In genomic region chr20:49508435-49509199, GRCh38 we compare ENCODE assay signal across 1 cellular context.
A peak's percentile ranks its signal among the peaks of the same experiment; 100 is the strongest.
TF ChIP-seq lines count a peak whose summit lies in the region.

No MANE protein-coding gene starts in this region.

TF ChIP-seq in HepG2, 621 proteins besides CTCF, POLR2A, EP300 and RAD21 (continued from another document and continues in another):
- TF ChIP-seq ZMAT3 (CRISPR knock-in tag; conservative IDR thresholded peaks at IDR 0.05) (no peak), MAFF (IDR thresholded peaks at IDR 0.05; ENCODE audit: low read depth, low read length) (peak; percentile 7; the same call in 1 of the 2 replicates), ZNF343 (CRISPR knock-in tag; IDR thresholded peaks at IDR 0.05) (no peak), ZNF414 (CRISPR knock-in tag; IDR thresholded peaks at IDR 0.05) (no peak), ZKSCAN5 (CRISPR knock-in tag; IDR thresholded peaks at IDR 0.05) (no peak), BRD4 (CRISPR knock-in tag; IDR thresholded peaks at IDR 0.05) (no peak), ZNF33B (CRISPR knock-in tag; IDR thresholded peaks at IDR 0.05) (no peak), ATF7-NPFF (CRISPR knock-in tag; IDR thresholded peaks at IDR 0.05; ENCODE audit: low read depth) (no peak), ZNF232 (CRISPR knock-in tag; IDR thresholded peaks at IDR 0.05; ENCODE audit: borderline replicate concordance) (peak; percentile 30; the same call in 1 of the 2 replicates), KLF13 (CRISPR knock-in tag; IDR thresholded peaks at IDR 0.05) (no peak), SNRNP70 (IDR thresholded peaks at IDR 0.05; ENCODE audit: low read depth, low read length) (no peak), ZNF570 (CRISPR knock-in tag; IDR thresholded peaks at IDR 0.05; ENCODE audit: borderline replicate concordance) (no peak), MTF2 (CRISPR knock-in tag; IDR thresholded peaks at IDR 0.05; ENCODE audit: borderline replicate concordance) (peak; percentile 74; the same call in 1 of the 2 replicates), KLF6 (CRISPR knock-in tag; IDR thresholded peaks at IDR 0.05) (no peak), ZFP1 (CRISPR knock-in tag; IDR thresholded peaks at IDR 0.05) (no peak), ZNF737 (CRISPR knock-in tag; IDR thresholded peaks at IDR 0.05; ENCODE audit: borderline replicate concordance) (peak; percentile 72; the same call in 1 of the 2 replicates), ZNF510 (CRISPR knock-in tag; IDR thresholded peaks at IDR 0.05; ENCODE audit: low read depth) (no peak), ZBTB7B (CRISPR knock-in tag; IDR thresholded peaks at IDR 0.05) (peak; percentile 73; the same call in 1 of the 2 replicates), SNAPC5 (CRISPR knock-in tag; IDR thresholded peaks at IDR 0.05; ENCODE audit: borderline replicate concordance) (no peak), PCBP2 (optimal IDR thresholded peaks at IDR 0.05; ENCODE audit: low read depth, low read length, poor library complexity, severe bottlenecking) (peak; percentile 77), KLF12 (CRISPR knock-in tag; IDR thresholded peaks at IDR 0.05; ENCODE audit: borderline replicate concordance) (no peak), KAT2B (IDR thresholded peaks at IDR 0.05; ENCODE audit: borderline replicate concordance, low read depth, low read length) (no peak), ZNF766 (CRISPR knock-in tag; IDR thresholded peaks at IDR 0.05; ENCODE audit: borderline replicate concordance) (peak; percentile 76; the same call in 1 of the 2 replicates), REL (CRISPR knock-in tag; conservative IDR thresholded peaks at IDR 0.05) (no peak), ZNF501 (CRISPR knock-in tag; IDR thresholded peaks at IDR 0.05) (0 out of 2 replicates have a peak, but pooled peaks have one; percentile 59), RNF219 (CRISPR knock-in tag; IDR thresholded peaks at IDR 0.05) (no peak), ZNF605 (CRISPR knock-in tag; IDR thresholded peaks at IDR 0.05) (0 out of 2 replicates have a peak, but pooled peaks have one; percentile 1), ZNF597 (CRISPR knock-in tag; IDR thresholded peaks at IDR 0.05) (no peak), CREB3 (CRISPR knock-in tag; IDR thresholded peaks at IDR 0.05) (no peak), ZEB1 (IDR thresholded peaks at IDR 0.05; ENCODE audit: insufficient replicate concordance, low read depth) (no peak), STAG1 (CRISPR knock-in tag; IDR thresholded peaks at IDR 0.05) (peak; percentile 79), ZNF660 (CRISPR knock-in tag; IDR thresholded peaks at IDR 0.05; ENCODE audit: borderline replicate concordance, low read depth) (no peak), ZNF350 (CRISPR knock-in tag; IDR thresholded peaks at IDR 0.05; ENCODE audit: borderline replicate concordance, low read depth) (no peak), HIC2 (CRISPR knock-in tag; IDR thresholded peaks at IDR 0.05; ENCODE audit: low read depth) (no peak), ATAD3A (CRISPR knock-in tag; IDR thresholded peaks at IDR 0.05) (no peak), ZNF784 (CRISPR knock-in tag; IDR thresholded peaks at IDR 0.05; ENCODE audit: borderline replicate concordance) (no peak), ZNF484 (CRISPR knock-in tag; IDR thresholded peaks at IDR 0.05; ENCODE audit: borderline replicate concordance, low read depth) (no peak), RCOR2 (CRISPR knock-in tag; IDR thresholded peaks at IDR 0.05) (no peak), ZNF230 (CRISPR knock-in tag; IDR thresholded peaks at IDR 0.05) (no peak), FOXC1 (CRISPR knock-in tag; IDR thresholded peaks at IDR 0.05; ENCODE audit: borderline replicate concordance) (0 out of 2 replicates have a peak, but pooled peaks have one; percentile 79), HBP1 (CRISPR knock-in tag; IDR thresholded peaks at IDR 0.05; ENCODE audit: low read depth) (no peak), FOSL1 (CRISPR knock-in tag; IDR thresholded peaks at IDR 0.05; ENCODE audit: borderline replicate concordance) (no peak), SAFB2 (CRISPR knock-in tag; IDR thresholded peaks at IDR 0.05; ENCODE audit: borderline replicate concordance, low read depth) (no peak), CHD4 (IDR thresholded peaks at IDR 0.05; ENCODE audit: borderline replicate concordance, low read length) (no peak), RNF2 (conservative IDR thresholded peaks at IDR 0.05; ENCODE audit: low read depth) (no peak; the same call in 1 of the 2 replicates), ZBTB39 (CRISPR knock-in tag; IDR thresholded peaks at IDR 0.05) (0 out of 2 replicates have a peak, but pooled peaks have one; percentile 43), NFYB (CRISPR knock-in tag; IDR thresholded peaks at IDR 0.05) (no peak), NCOA5 (CRISPR knock-in tag; IDR thresholded peaks at IDR 0.05) (no peak), ZNF235 (CRISPR knock-in tag; IDR thresholded peaks at IDR 0.05; ENCODE audit: borderline replicate concordance) (no peak), ZNF564 (CRISPR knock-in tag; IDR thresholded peaks at IDR 0.05) (no peak), ZNF646 (CRISPR knock-in tag; IDR thresholded peaks at IDR 0.05) (no peak), SNAPC2 (CRISPR knock-in tag; IDR thresholded peaks at IDR 0.05) (no peak)
